In genomic region chr2:225276207-225276606, GRCh38 we compare ENCODE assay signal across 11 cellular contexts.
DNase-seq lines count a peak whose midpoint lies in the region; ATAC-seq and TF ChIP-seq lines count a peak whose summit lies in the region.
"Had no signal": no experiment of that assay in that cellular context is flagged by ENCODE, and none has a peak within 500 bp of the region (broad histone marks: within the 10 kb centered on the region; RNA-seq: fewer than 3 reads in every experiment).

No MANE protein-coding gene starts in this region.

- H3K4me1 ChIP-seq in left ventricle myocardium inferior = no peaks in the 10 kb centered on the region

- no peak overlapping the region for H3K4me3 ChIP-seq in left ventricle myocardium inferior

- intact Hi-C loops in left ventricle myocardium inferior (cut with micrococcal nuclease) = no loop called here

- peaks cover 56% of the 10 kb centered on the region for H3K9me3 ChIP-seq in left ventricle myocardium inferior (replicated peaks)

- DNase-seq in GM10266 (ENCODE audit: extremely low spot score) = peak; percentile 9
- DNase-seq in GF-D8 (lab: John Stamatoyannopoulos, UW) = no peak
- no peak for DNase-seq in NCI-H187 treated with DMSO at 0.1 percent for 48 hours (lab: John Stamatoyannopoulos, UW)
- DNase-seq in left ventricle myocardium inferior = no peak
- no peak for DNase-seq in NCI-H2227 (lab: John Stamatoyannopoulos, UW; ENCODE audit: unreplicated experiment)
- DNase-seq: activated CD4-positive, alpha-beta T cell treated with anti-CD3 and anti-CD28 coated beads for 1 hour; glutamatergic neuron; NCI-H1417 treated with DMSO at 0.1 percent for 48 hours had no signal

- H3K36me3 ChIP-seq in left ventricle myocardium inferior = no peaks in the 10 kb centered on the region

- ATAC-seq in GM19372 (IDR thresholded peaks at IDR 0.05; ENCODE audit: low read depth, unreplicated experiment) (peak; percentile 71), HG02798 (IDR thresholded peaks at IDR 0.05; ENCODE audit: poor library complexity, unreplicated experiment) (peak; percentile 81), HG03469 (IDR thresholded peaks at IDR 0.05; ENCODE audit: unreplicated experiment) (peak; percentile 83)

- TF ChIP-seq CTCF in GM10266 (IDR thresholded peaks at IDR 0.05; ENCODE audit: control insufficient read depth, insufficient read depth, low read depth, missing control alignments) = no peak
- TF ChIP-seq CTCF in left ventricle myocardium inferior (IDR thresholded peaks at IDR 0.05; ENCODE audit: borderline replicate concordance) = no peak

- no peak overlapping the region for H3K27ac ChIP-seq in left ventricle myocardium inferior (replicated peaks)

- H3K27me3 ChIP-seq in left ventricle myocardium inferior (ENCODE audit: low read depth) = no peaks in the 10 kb centered on the region
